Comparison of ENCODE assay signal across 1 cellular context in the genomic region with DNA sequence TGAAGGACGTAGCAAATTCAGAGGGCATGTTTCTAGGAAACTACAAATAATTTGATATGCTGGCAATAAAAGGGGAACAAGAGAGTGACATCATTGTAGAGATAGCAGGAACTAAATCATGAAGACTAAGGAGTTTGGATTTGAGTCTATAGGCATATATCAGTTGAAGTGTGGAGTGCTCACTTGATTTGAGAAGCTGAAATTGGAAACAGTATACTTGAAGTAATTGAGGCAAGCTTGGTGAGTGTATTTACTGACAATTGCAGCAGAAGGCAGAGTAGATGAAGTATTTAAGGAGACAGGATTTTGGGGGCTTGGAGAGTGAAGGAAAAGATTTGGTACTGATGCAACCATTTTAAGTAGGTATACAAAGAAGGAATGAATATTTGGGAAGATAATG.
TF ChIP-seq lines count a peak whose summit lies in the region.

No MANE protein-coding gene starts in this region.

TF ChIP-seq in GM12878, 131 proteins besides CTCF, POLR2A, EP300 and RAD21 (continued from another document):
- peak; percentile 36 for TF ChIP-seq E2F8 (IDR thresholded peaks at IDR 0.05; ENCODE audit: low read depth, partially characterized antibody)
- TF ChIP-seq, protein P1, sequence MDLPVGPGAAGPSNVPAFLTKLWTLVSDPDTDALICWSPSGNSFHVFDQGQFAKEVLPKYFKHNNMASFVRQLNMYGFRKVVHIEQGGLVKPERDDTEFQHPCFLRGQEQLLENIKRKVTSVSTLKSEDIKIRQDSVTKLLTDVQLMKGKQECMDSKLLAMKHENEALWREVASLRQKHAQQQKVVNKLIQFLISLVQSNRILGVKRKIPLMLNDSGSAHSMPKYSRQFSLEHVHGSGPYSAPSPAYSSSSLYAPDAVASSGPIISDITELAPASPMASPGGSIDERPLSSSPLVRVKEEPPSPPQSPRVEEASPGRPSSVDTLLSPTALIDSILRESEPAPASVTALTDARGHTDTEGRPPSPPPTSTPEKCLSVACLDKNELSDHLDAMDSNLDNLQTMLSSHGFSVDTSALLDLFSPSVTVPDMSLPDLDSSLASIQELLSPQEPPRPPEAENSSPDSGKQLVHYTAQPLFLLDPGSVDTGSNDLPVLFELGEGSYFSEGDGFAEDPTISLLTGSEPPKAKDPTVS (IDR thresholded peaks at IDR 0.05; ENCODE audit: low read depth, low read length) = no peak
- TF ChIP-seq SPI1 (IDR thresholded peaks at IDR 0.05; ENCODE audit: borderline replicate concordance, insufficient read depth, low read depth, low read length) = no peak
